8 cellular contexts compared by ENCODE assay signal in genomic region chr2:190343500-190344274, GRCh38. TPM values are rescaled to one million over a fixed set of nuclear protein-coding genes. Genes with fewer than 3 reads are reported as not detected.
A peak's percentile ranks its signal among the peaks of the same experiment; 100 is the strongest.
DNase-seq lines count a peak whose midpoint lies in the region; ATAC-seq, FAIRE-seq and TF ChIP-seq lines count a peak whose summit lies in the region.

A gene with protein sequence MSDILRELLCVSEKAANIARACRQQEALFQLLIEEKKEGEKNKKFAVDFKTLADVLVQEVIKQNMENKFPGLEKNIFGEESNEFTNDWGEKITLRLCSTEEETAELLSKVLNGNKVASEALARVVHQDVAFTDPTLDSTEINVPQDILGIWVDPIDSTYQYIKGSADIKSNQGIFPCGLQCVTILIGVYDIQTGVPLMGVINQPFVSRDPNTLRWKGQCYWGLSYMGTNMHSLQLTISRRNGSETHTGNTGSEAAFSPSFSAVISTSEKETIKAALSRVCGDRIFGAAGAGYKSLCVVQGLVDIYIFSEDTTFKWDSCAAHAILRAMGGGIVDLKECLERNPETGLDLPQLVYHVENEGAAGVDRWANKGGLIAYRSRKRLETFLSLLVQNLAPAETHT (plus strand): TSS chr2:190343589. CDS start chr2:190360103, 16,514 bp downstream.

- H4K20me1 ChIP-seq in H1 (replicated peaks in 1 of 2; ENCODE audit: control insufficient read depth in 1 of 2, insufficient read depth in 2 of 2, low read length in 2 of 2): no peaks in the 10 kb centered on the region

- H3K18ac ChIP-seq in H1 (ENCODE audit: extremely low read depth, low read length): peak within 1 kb of the TSS; percentile 60

- H3K9me3 ChIP-seq in AG04450 (ENCODE audit: control insufficient read depth, insufficient read depth, low read length) (no peaks in the 10 kb centered on the region), H1 (ENCODE audit: insufficient read depth in 2 of 2, low read depth in 1 of 2, low read length in 1 of 2) (no peaks in the 10 kb centered on the region), lung (ENCODE audit: control insufficient read depth in 2 of 2, insufficient read depth in 1 of 2, low read length in 1 of 2) (no peaks in the 10 kb centered on the region)

- H3K36me3 Mint-ChIP-seq in stimulated activated effector memory CD8-positive, alpha-beta T cell treated with anti-CD3 and anti-CD28 coated beads, Interleukin-12 subunit alpha, Interleukin-12 subunit beta, amount 100 ng/mL, for 72 hours: peaks cover 11% of the 10 kb centered on the region

- no peak within 1 kb of the TSS for H2BK15ac ChIP-seq in H1 (ENCODE audit: low read length)

- H4K91ac ChIP-seq in H1 (replicated peaks; ENCODE audit: insufficient read length, low read length): no peak within 1 kb of the TSS

- peak within 1 kb of the TSS; percentile 80 for H3K4me3 Mint-ChIP-seq in stimulated activated effector memory CD8-positive, alpha-beta T cell treated with anti-CD3 and anti-CD28 coated beads, Interleukin-12 subunit alpha, Interleukin-12 subunit beta, amount 100 ng/mL, for 72 hours

- H4K8ac ChIP-seq in H1 (ENCODE audit: extremely low read depth, insufficient read depth, low read length): peak within 1 kb of the TSS; percentile 69; the same call in 1 of the 2 replicates

- H3K79me2 ChIP-seq in H1 (ENCODE audit: control insufficient read depth in 1 of 2, insufficient read depth in 2 of 2, low read length in 2 of 2): no peaks in the 10 kb centered on the region

- H2BK20ac ChIP-seq in H1 (ENCODE audit: low read length): no peak within 1 kb of the TSS

- H3K9ac ChIP-seq in H1 (replicated peaks in 1 of 4; ENCODE audit: extremely low read depth in 1 of 4, low read depth in 3 of 4, low read length in 3 of 4): peak within 1 kb of the TSS in 2 of 4 experiments; percentile 20 to 39; a peak in 3 of 7 replicates

- peak within 1 kb of the TSS; percentile 21 for H4K5ac ChIP-seq in H1 (ENCODE audit: insufficient read length, low read depth, low read length)

- no peak for TF ChIP-seq POLR2A in H1 (IDR thresholded peaks at IDR 0.05; ENCODE audit: control extremely low read depth in 1 of 2, low read depth in 2 of 2, low read length in 2 of 2)

- peak within 1 kb of the TSS; percentile 16; the same call in 1 of the 2 replicates for H2AK5ac ChIP-seq in H1 (ENCODE audit: low read depth, low read length)

- H3K9me3 Mint-ChIP-seq in stimulated activated effector memory CD8-positive, alpha-beta T cell treated with anti-CD3 and anti-CD28 coated beads, Interleukin-12 subunit alpha, Interleukin-12 subunit beta, amount 100 ng/mL, for 72 hours: no peaks in the 10 kb centered on the region

- ATAC-seq in GM18517 (IDR thresholded peaks at IDR 0.05; ENCODE audit: unreplicated experiment) (peak; percentile 59), HG02938 (IDR thresholded peaks at IDR 0.05; ENCODE audit: unreplicated experiment) (peak; percentile 56), lung (ENCODE audit: insufficient read depth, low FRiP score) (peak; percentile 89)
- ATAC-seq in stimulated activated effector memory CD8-positive, alpha-beta T cell treated with anti-CD3 and anti-CD28 coated beads, Interleukin-12 subunit alpha, Interleukin-12 subunit beta, amount 100 ng/mL, for 72 hours: peak; percentile 80

- FAIRE-seq in H1 (lab: Jason Lieb, UNC): no peak

- peak within 1 kb of the TSS; percentile 62 to 72 for H3K4me2 ChIP-seq in H1 (ENCODE audit: insufficient read depth in 1 of 2, low read depth in 2 of 2, low read length in 2 of 2)

- POLR2A ChIA-PET in AG04450 (lab: Yijun Ruan, JAX): interaction anchor here (1.0 to 1.5 kb wide), 3 partner anchors 24 to 305 kb away, joined by 3 to 5 read pairs (median 3); partner anchors contain the start of genes HIBCH and NAB1
- POLR2A ChIA-PET in H1 (lab: Charles Lee; ENCODE audit: partially characterized antibody): interaction anchor here (1.1 kb wide), 1 partner anchor 25 kb away, joined by 3 read pairs; no protein-coding TSS in a partner anchor

- no peak for TF ChIP-seq CTCF in AG04450 (IDR thresholded peaks at IDR 0.05; ENCODE audit: low read depth, low read length)
- no peak for TF ChIP-seq CTCF in H1 (IDR thresholded peaks at IDR 0.05; ENCODE audit: control extremely low read depth in 1 of 3, insufficient read depth in 1 of 3, low read depth in 1 of 3, low read length in 3 of 3)
- no peak for TF ChIP-seq CTCF in lung (IDR thresholded peaks at IDR 0.05; ENCODE audit: control extremely low read depth, extremely low read depth)

- H3K79me1 ChIP-seq in H1 (ENCODE audit: low read depth, low read length): no peaks in the 10 kb centered on the region

- CTCF ChIA-PET in AG04450 (lab: Charles Lee): interaction anchor here (0.7 to 2.6 kb wide), 5 partner anchors 9 to 30 kb away, joined by 3 to 15 read pairs (median 5); no protein-coding TSS in a partner anchor
- CTCF ChIA-PET in H1 (lab: Charles Lee; ENCODE audit: partially characterized antibody): interaction anchor here (0.6 to 2.1 kb wide), 12 partner anchors 10 to 365 kb away, joined by 3 to 12 read pairs (median 4); no protein-coding TSS in a partner anchor

- H3K27ac Mint-ChIP-seq in stimulated activated effector memory CD8-positive, alpha-beta T cell treated with anti-CD3 and anti-CD28 coated beads, Interleukin-12 subunit alpha, Interleukin-12 subunit beta, amount 100 ng/mL, for 72 hours: peak within 1 kb of the TSS; percentile 78

- H2AFZ ChIP-seq in H1 (ENCODE audit: low read length): peak within 1 kb of the TSS; percentile 99

- H3K4me1 Mint-ChIP-seq in stimulated activated effector memory CD8-positive, alpha-beta T cell treated with anti-CD3 and anti-CD28 coated beads, Interleukin-12 subunit alpha, Interleukin-12 subunit beta, amount 100 ng/mL, for 72 hours: peaks cover 9% of the 10 kb centered on the region

- 3% methylated on average over 76 of the region's 103 CpGs; no CpG with 5 or more reads in 1 of the 2 experiments for WGBS in H1 (ENCODE audit: extremely low coverage in 1 of 2, insufficient coverage in 1 of 2, insufficient read length in 1 of 2, insufficient replicate concordance in 2 of 2, low coverage in 1 of 2, low lambda C conversion rate in 2 of 2, missing lambda C conversion rate in 1 of 2), 2 experiments
- 0 to 1% methylated on average over 67 to 103 of the region's 103 CpGs for WGBS in lung, 2 donors

- DNase-seq in AG04450 (ENCODE audit: low read depth, low spot score) (no peak), NCI-H460 (ENCODE audit: extremely low read depth, low read depth) (peak; percentile 25), H1 (ENCODE audit: low read depth in 1 of 2, low spot score in 2 of 2) (peak in 1 of 2 experiments; percentile 81), lung (ENCODE audit: low spot score) (peak; percentile 74)
- DNase-seq in activated CD8-positive, alpha-beta memory T cell treated with anti-CD3 and anti-CD28 coated beads for 24 hours: peak; percentile 82
- DNase-seq in stimulated activated effector memory CD8-positive, alpha-beta T cell treated with anti-CD3 and anti-CD28 coated beads, Interleukin-12 subunit alpha, Interleukin-12 subunit beta, amount 100 ng/mL, for 72 hours (ENCODE audit: low spot score in 2 of 2): peak; percentile 43 to 83

- H3K27ac ChIP-seq in AG04450 (ENCODE audit: low read depth, low read length) (no peak within 1 kb of the TSS), H1 (ENCODE audit: low read depth, low read length) (no peak within 1 kb of the TSS), lung (ENCODE audit: low read depth in 1 of 2, low read length in 1 of 2) (peak within 1 kb of the TSS; percentile 83 to 97)

- no peak for TF ChIP-seq EP300 in H1 (IDR thresholded peaks at IDR 0.05; ENCODE audit: borderline replicate concordance in 1 of 2, low read depth in 2 of 2, low read length in 2 of 2)

- TF ChIP-seq RAD21 in H1 (IDR thresholded peaks at IDR 0.05 in 1 of 2, conservative IDR thresholded peaks at IDR 0.05 in 1 of 2; ENCODE audit: low read depth in 2 of 2, low read length in 2 of 2): no peak

- H3K23ac ChIP-seq in H1 (ENCODE audit: insufficient read length): no peak within 1 kb of the TSS

- H3K4ac ChIP-seq in H1 (replicated peaks; ENCODE audit: insufficient read length, low read depth, low read length): no peak within 1 kb of the TSS

- H3K56ac ChIP-seq in H1 (replicated peaks; ENCODE audit: insufficient read length, low read depth, low read length): no peak within 1 kb of the TSS

- no peak within 1 kb of the TSS for H2BK5ac ChIP-seq in H1 (ENCODE audit: low read depth, low read length)

- H3K36me3 ChIP-seq in H1 (ENCODE audit: control insufficient read depth in 2 of 4, insufficient read depth in 4 of 4, low read length in 3 of 4) (no peaks in the 10 kb centered on the region), lung (ENCODE audit: control insufficient read depth in 2 of 2, insufficient read depth in 2 of 2, low read length in 2 of 2) (no peaks in the 10 kb centered on the region)

- H3K4me3 ChIP-seq in AG04450 (ENCODE audit: low read depth, low read length) (peak within 1 kb of the TSS; percentile 76), H1 (ENCODE audit: extremely low read depth in 1 of 4, insufficient read depth in 2 of 4, low read depth in 3 of 4, low read length in 4 of 4) (peak within 1 kb of the TSS; percentile 37 to 76 (median 58)), lung (peak within 1 kb of the TSS; percentile 64)

- peaks cover 10% of the 10 kb centered on the region; the same call in 1 of the 2 replicates for H3K23me2 ChIP-seq in H1 (ENCODE audit: low read depth, low read length)

- no peak within 1 kb of the TSS for H2BK120ac ChIP-seq in H1 (replicated peaks; ENCODE audit: low read depth, low read length)

- H3K27me3 ChIP-seq in AG04450 (ENCODE audit: control insufficient read depth, insufficient read depth, low read length): no peaks in the 10 kb centered on the region
- H3K27me3 ChIP-seq in H1 (replicated peaks in 1 of 4; ENCODE audit: control insufficient read depth in 3 of 4, extremely low read depth in 1 of 4, insufficient read depth in 3 of 4, low read length in 3 of 4): peaks cover 0 to 15% (median 8%) of the 10 kb centered on the region in 4 experiments; a peak in 5 of 7 replicates
- H3K27me3 ChIP-seq in lung (ENCODE audit: control insufficient read depth, insufficient read depth): no peaks in the 10 kb centered on the region

- H3K14ac ChIP-seq in H1 (ENCODE audit: insufficient read length): no peak within 1 kb of the TSS

- H2BK12ac ChIP-seq in H1 (ENCODE audit: low read depth, low read length): peak within 1 kb of the TSS; percentile 43; the same call in 1 of the 2 replicates

- 0 out of 7 replicates have a peak, but pooled peaks cover 0 to 7% (median 0%) of the 10 kb centered on the region in 4 experiments for H3K4me1 ChIP-seq in H1 (replicated peaks in 1 of 4; ENCODE audit: control insufficient read depth in 3 of 4, insufficient read depth in 4 of 4, low read length in 3 of 4)
- no peaks in the 10 kb centered on the region for H3K4me1 ChIP-seq in lung (ENCODE audit: control insufficient read depth in 2 of 2, insufficient read depth in 2 of 2, low read length in 2 of 2)

RNA-seq across cellular contexts. Expression of the gene that starts here (rescaled TPM):
- polyA plus RNA-seq in AG04450 (2011; rRNA removed) (13.7 and 14.5 TPM in 2 replicates), H1 (2011; rRNA removed) (0.83 and 0.88 TPM in 2 replicates), lung (10 to 100 TPM; 18.3 to 18.7 TPM)
- 5.2 and 5.6 TPM in 2 replicates for polyA minus RNA-seq in AG04450 (2011; rRNA and poly(A)+ RNA removed)
- total RNA-seq in NCI-H460 (2014; rRNA removed; shearing (Covaris generic)): 12.0 and 12.6 TPM in 2 replicates
- 2.2 and 6.6 TPM in 2 replicates for polyA plus RNA-seq in NCI-H460 (2014; cell fraction: nucleus; rRNA removed)
- 2.5 and 3.0 TPM in 2 replicates for total RNA-seq in H1 (2021; fragmentation: NEBNext Ultra II Directional; extraction: Animal tissue kit (Norgen Biotek cat#: 25700))
- 0.93 TPM for polyA plus RNA-seq in H1 (2011; cell fraction: cytosol; rRNA removed)
- polyA plus RNA-seq in H1 (2011; cell fraction: nucleus; rRNA removed): 1.1 TPM
- polyA plus RNA-seq in H1 (2012, experiment 1 of 2): 1.6 to 3.0 TPM (median 2.2 TPM) in 4 replicates
- polyA plus RNA-seq in H1 (2012, experiment 2 of 2): 2.0 TPM
- polyA plus RNA-seq in H1 (2013, experiment 1 of 2): 2.5 TPM
- polyA plus RNA-seq in H1 (2013, experiment 2 of 2): 2.0 TPM
- polyA minus RNA-seq in H1 (2011; rRNA and poly(A)+ RNA removed): 0.88 and 0.91 TPM in 2 replicates
- polyA minus RNA-seq in H1 (2011; cell fraction: cytosol; rRNA and poly(A)+ RNA removed): 1.4 TPM
- 2.0 TPM for polyA minus RNA-seq in H1 (2011; cell fraction: nucleus; rRNA and poly(A)+ RNA removed)
- total RNA-seq in lung: 10 to 100 TPM; 15.7 to 26.7 TPM

Comparison
In these comparisons a context has a peak if more than half of its experiments do, and no peak if none do; other contexts are left out.
1. H3K27ac ChIP-seq: peak in lung (2 of 2); none in AG04450 (single experiment) and H1 (single experiment).
2. Peak in every context shown above with its lines, with median percentiles within 50 percentile points of each other: H3K4me3 ChIP-seq and ATAC-seq.